7 cellular contexts compared by ENCODE assay signal in genomic region chr22:40651057-40651456, GRCh38. TPM values are rescaled to one million over a fixed set of nuclear protein-coding genes. Genes with fewer than 3 reads are reported as not detected.
DNase-seq lines count a peak whose midpoint lies in the region; ATAC-seq and TF ChIP-seq lines count a peak whose summit lies in the region.

No MANE protein-coding gene starts in this region.

- no peaks in the 10 kb centered on the region for H3K9me3 Mint-ChIP-seq in WTC11

- peaks cover 18% of the 10 kb centered on the region for H3K4me1 Mint-ChIP-seq in WTC11

- no peak for ATAC-seq in WTC11
- ATAC-seq in HG03095 (IDR thresholded peaks at IDR 0.05; ENCODE audit: unreplicated experiment) = no peak
- ATAC-seq in left colon = no peak

- no peaks in the 10 kb centered on the region for H3K36me3 ChIP-seq in liver (ENCODE audit: control insufficient read depth in 4 of 4, insufficient read depth in 3 of 4, low read depth in 1 of 4, low read length in 3 of 4)

- 0 out of 2 replicates have a peak overlapping the region, but pooled peaks have one; percentile 44 for H3K27ac Mint-ChIP-seq in WTC11

- H3K4me3 ChIP-seq in HL-60 (replicated peaks; ENCODE audit: insufficient read depth, low read length) = no peak overlapping the region; the same call in 1 of the 2 replicates
- no peak overlapping the region for H3K4me3 ChIP-seq in liver (ENCODE audit: low read depth in 1 of 3, low read length in 3 of 3)

- no peaks in the 10 kb centered on the region for H3K27me3 Mint-ChIP-seq in WTC11 (ENCODE audit: low read depth)

- peaks cover 2 to 16% (median 6%) of the 10 kb centered on the region in 4 donors for H3K4me1 ChIP-seq in liver (ENCODE audit: control insufficient read depth in 4 of 4, insufficient read depth in 4 of 4, low read length in 3 of 4)

- peak overlapping the region in 1 of 2 donors; percentile 74 for H3K9ac ChIP-seq in liver (ENCODE audit: low read depth in 1 of 2, low read length in 2 of 2)

- no peaks in the 10 kb centered on the region for H3K36me3 Mint-ChIP-seq in WTC11

- 80% methylated on average over 2 of the region's 2 CpGs for WGBS in liver

- H3K9me3 ChIP-seq in liver (ENCODE audit: control insufficient read depth in 4 of 4, low read length in 3 of 4) = no peaks in the 10 kb centered on the region

- H3K27ac ChIP-seq in HL-60 (replicated peaks) = peak overlapping the region; percentile 92
- H3K27ac ChIP-seq in liver (ENCODE audit: low read depth in 1 of 2, low read length in 2 of 2) = peak overlapping the region; percentile 96 to 98
- H3K27ac ChIP-seq in substantia nigra (ENCODE audit: low read depth, low read length, poor library complexity, severe bottlenecking) = peak overlapping the region; percentile 96

- intact Hi-C loops in left colon (cut with DNase I, micrococcal nuclease) = no loop called here

- H3K27me3 ChIP-seq in HL-60 (ENCODE audit: insufficient read depth, poor library complexity, severe bottlenecking) (no peaks in the 10 kb centered on the region), liver (ENCODE audit: control insufficient read depth in 4 of 4, insufficient read depth in 4 of 4, low read length in 3 of 4) (no peaks in the 10 kb centered on the region)

- no peak overlapping the region for H3K4me3 Mint-ChIP-seq in WTC11

- POLR2A ChIA-PET in WTC11 (lab: Charles Lee) = interaction anchor here (0.6 kb wide), 1 partner anchor 12 kb away, joined by 3 read pairs; no protein-coding TSS in a partner anchor

- CTCF ChIA-PET in WTC11 (lab: Charles Lee) = no interaction called here

- TF ChIP-seq CTCF in HL-60 (IDR thresholded peaks at IDR 0.05; ENCODE audit: insufficient read depth, low read length) (no peak), WTC11 (IDR thresholded peaks at IDR 0.05) (no peak), liver (IDR thresholded peaks at IDR 0.05; ENCODE audit: low read depth, low read length, missing input control) (no peak)

- no peak for DNase-seq in HL-60 (ENCODE audit: low read depth in 1 of 2, low spot score in 1 of 2)
- DNase-seq in WTC11 (ENCODE audit: low spot score) = no peak
- no peak for DNase-seq in substantia nigra (lab: John Stamatoyannopoulos, UW)
- no peak for DNase-seq in left colon
- no peak for DNase-seq in AG08396 (ENCODE audit: low spot score)

- TF ChIP-seq RAD21 in liver (IDR thresholded peaks at IDR 0.05) = no peak

TF ChIP-seq in WTC11, 78 proteins besides CTCF, POLR2A, EP300 and RAD21:
- TF ChIP-seq GRHL2 (CRISPR knock-in tag; IDR thresholded peaks at IDR 0.05; ENCODE audit: insufficient replicate concordance, severe bottlenecking) (no peak), RELA (CRISPR knock-in tag; IDR thresholded peaks at IDR 0.05; ENCODE audit: borderline replicate concordance) (no peak), PRDM15 (CRISPR knock-in tag; IDR thresholded peaks at IDR 0.05) (no peak), TEAD1 (CRISPR knock-in tag; IDR thresholded peaks at IDR 0.05) (no peak), ELF4 (CRISPR knock-in tag; IDR thresholded peaks at IDR 0.05; ENCODE audit: low read depth) (no peak), ZNF232 (CRISPR knock-in tag; IDR thresholded peaks at IDR 0.05) (no peak), CBFB (CRISPR knock-in tag; IDR thresholded peaks at IDR 0.05; ENCODE audit: low read depth) (no peak)

TF ChIP-seq in liver, 16 proteins besides CTCF, POLR2A, EP300 and RAD21:
- no peak for TF ChIP-seq FOXA1 (IDR thresholded peaks at IDR 0.05)
- TF ChIP-seq REST (IDR thresholded peaks at IDR 0.05) = no peak
- no peak for TF ChIP-seq FOXA2 (IDR thresholded peaks at IDR 0.05)
- TF ChIP-seq ZBTB33 (IDR thresholded peaks at IDR 0.05) = no peak
- TF ChIP-seq SP1 (IDR thresholded peaks at IDR 0.05) = no peak
- TF ChIP-seq JUND (IDR thresholded peaks at IDR 0.05) = no peak
- TF ChIP-seq GABPA (IDR thresholded peaks at IDR 0.05 in 1 of 2, conservative IDR thresholded peaks at IDR 0.05 in 1 of 2) = no peak

RNA-seq across cellular contexts. Expression of gene MRTFA, which starts 14.5 kb away (rescaled TPM):
- total RNA-seq in WTC11 (2021) = 39.7 to 49.8 TPM (median 48.4 TPM) in 3 replicates
- 10 to 100 TPM; 10.0 to 22.0 TPM for total RNA-seq in liver
- 1 to 10 TPM; 7.5 to 9.2 TPM for polyA plus RNA-seq in liver
- 10 to 100 TPM; 42.1 to 44.4 TPM for total RNA-seq in left colon

RNA-seq across cellular contexts. Expression of gene MCHR1, which starts 28.2 kb away (rescaled TPM):
- total RNA-seq in WTC11 (2021) = 0.57 to 1.0 TPM (median 0.69 TPM) in 3 replicates
- 1 to 10 TPM in 1 of 2 donors, under 1 TPM in 1; 0.23 to 1.5 TPM for total RNA-seq in liver
- polyA plus RNA-seq in liver = 1 to 10 TPM in 1 of 2 donors, under 1 TPM in 1; 0.61 to 2.4 TPM
- not detected for total RNA-seq in left colon
